10 cellular contexts compared by ENCODE assay signal in the genomic region with DNA sequence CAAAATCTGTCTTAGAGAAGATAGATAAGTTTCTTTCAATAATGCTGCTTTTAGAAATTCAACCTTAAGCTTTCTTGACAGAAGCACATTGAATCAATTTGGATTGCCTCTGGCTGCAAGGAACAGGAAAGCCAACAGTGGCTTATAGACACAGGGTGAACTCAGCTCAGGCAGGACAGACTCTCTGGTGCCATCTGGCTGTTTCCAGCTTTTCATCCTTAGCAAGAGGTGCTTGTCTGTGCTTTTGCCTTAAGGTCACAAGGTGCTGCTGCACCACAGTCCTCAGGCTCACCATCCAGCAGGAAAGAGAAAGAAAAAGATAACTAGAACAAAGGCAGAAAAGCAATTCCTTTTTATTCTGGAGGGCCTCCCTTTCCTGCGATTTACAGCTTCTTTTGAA.
DNase-seq lines count a peak whose midpoint lies in the region; ATAC-seq and TF ChIP-seq lines count a peak whose summit lies in the region.
"Had no signal": no experiment of that assay in that cellular context is flagged by ENCODE, and none has a peak within 500 bp of the region (broad histone marks: within the 10 kb centered on the region; RNA-seq: fewer than 3 reads in every experiment).

No MANE protein-coding gene starts in this region.

- no peak overlapping the region for H4K8ac ChIP-seq in neuronal stem cell (ENCODE audit: low read depth, low read length)

- H3K4me3 ChIP-seq in left lung (no peak overlapping the region), neuronal stem cell (ENCODE audit: low read length in 2 of 2) (no peak overlapping the region)
- H3K4me3 ChIP-seq: BLaER1, skin epidermis had no signal

- H2BK12ac ChIP-seq in neuronal stem cell (ENCODE audit: low read length): no peak overlapping the region

- no peak overlapping the region for H2AFZ ChIP-seq in neuronal stem cell (ENCODE audit: low read length)

- intact Hi-C loops in left lung (cut with DNase I): loop anchor here in 1 of 2 donors (5.0 kb wide), 1 partner anchor 195 kb away; no protein-coding TSS in a partner anchor

- H3K27ac ChIP-seq in left lung (no peak overlapping the region), neuronal stem cell (replicated peaks; ENCODE audit: low read length) (no peak overlapping the region)
- H3K27ac ChIP-seq: BLaER1, skin epidermis had no signal

- no peak overlapping the region for H3K4me2 ChIP-seq in neuronal stem cell (ENCODE audit: insufficient read depth, low read length, poor library complexity, severe bottlenecking)
- H3K4me2 ChIP-seq: BLaER1 had no signal

- no CpG with 5 or more reads among the region's 1 CpG for WGBS in neuronal stem cell (ENCODE audit: extremely low coverage in 2 of 2, insufficient read length in 2 of 2, insufficient replicate concordance in 1 of 2), 2 donors

- H3K14ac ChIP-seq in neuronal stem cell (ENCODE audit: low read length): no peak overlapping the region

- no peak overlapping the region for H3K9ac ChIP-seq in neuronal stem cell (ENCODE audit: low read depth, low read length, poor library complexity)
- H3K9ac ChIP-seq: BLaER1 had no signal

- peak; percentile 73 for ATAC-seq in left lung
- ATAC-seq in GM19023 (IDR thresholded peaks at IDR 0.05; ENCODE audit: unreplicated experiment): no peak
- no peak for ATAC-seq in GM21825 (IDR thresholded peaks at IDR 0.05; ENCODE audit: unreplicated experiment)

- H2BK5ac ChIP-seq in neuronal stem cell (ENCODE audit: low read length): no peak overlapping the region

- DNase-seq in NCI-H2081 (lab: John Stamatoyannopoulos, UW) (peak; percentile 27 to 76), NCI-H2081 treated with DMSO at 0.1 percent for 48 hours (lab: John Stamatoyannopoulos, UW) (no peak), NCI-H146 treated with DMSO at 0.1 percent for 48 hours (lab: John Stamatoyannopoulos, UW; ENCODE audit: unreplicated experiment) (peak; percentile 55), amniotic epithelial cell (ENCODE audit: low read depth) (peak; percentile 45), left lung (no peak), neuronal stem cell (ENCODE audit: low spot score) (no peak)

- H3K18ac ChIP-seq in neuronal stem cell (ENCODE audit: low read length): no peak overlapping the region

- no peak overlapping the region for H2BK15ac ChIP-seq in neuronal stem cell (ENCODE audit: low read length)

- H3K9me3 ChIP-seq in left lung: no peaks in the 10 kb centered on the region
- no peaks in the 10 kb centered on the region for H3K9me3 ChIP-seq in neuronal stem cell (replicated peaks in 1 of 2; ENCODE audit: control insufficient read depth in 2 of 2, insufficient read depth in 1 of 2, low read depth in 1 of 2, low read length in 2 of 2)
- H3K9me3 ChIP-seq: BLaER1 had no signal

- H3K23ac ChIP-seq in neuronal stem cell (ENCODE audit: low read depth, low read length, poor library complexity): no peak overlapping the region

- H3K27me3 ChIP-seq in left lung (no peaks in the 10 kb centered on the region), neuronal stem cell (ENCODE audit: control insufficient read depth in 3 of 3, insufficient read depth in 3 of 3, low read depth in 1 of 3, low read length in 3 of 3) (no peaks in the 10 kb centered on the region)
- H3K27me3 ChIP-seq: BLaER1 had no signal

- no peak overlapping the region for H4K91ac ChIP-seq in neuronal stem cell (ENCODE audit: low read depth, low read length, poor library complexity)

- H2BK120ac ChIP-seq in neuronal stem cell (ENCODE audit: low read depth, low read length): no peak overlapping the region

- H3K4ac ChIP-seq in neuronal stem cell (ENCODE audit: low read length): no peak overlapping the region

- no peaks in the 10 kb centered on the region for H3K36me3 ChIP-seq in left lung
- H3K36me3 ChIP-seq in neuronal stem cell (replicated peaks in 1 of 2; ENCODE audit: control insufficient read depth in 2 of 2, insufficient read depth in 2 of 2, low read length in 2 of 2): no peaks in the 10 kb centered on the region
- H3K36me3 ChIP-seq: BLaER1 had no signal

- no peak overlapping the region for H2AK5ac ChIP-seq in neuronal stem cell (ENCODE audit: low read depth, low read length)

- H3K4me1 ChIP-seq in left lung (no peaks in the 10 kb centered on the region), neuronal stem cell (ENCODE audit: control insufficient read depth in 2 of 2, insufficient read depth in 1 of 2, low read depth in 1 of 2, low read length in 2 of 2) (no peaks in the 10 kb centered on the region)
- H3K4me1 ChIP-seq: BLaER1 had no signal

- TF ChIP-seq CTCF in left lung (IDR thresholded peaks at IDR 0.05): peak; percentile 24 to 45

- no peaks in the 10 kb centered on the region for H3K79me1 ChIP-seq in neuronal stem cell (ENCODE audit: low read depth, low read length)

Comparison
In these comparisons a context has a peak if more than half of its experiments do, and no peak if none do; other contexts are left out.
1. DNase-seq: peak in NCI-H2081 (2 of 2), NCI-H146 treated with DMSO at 0.1 percent for 48 hours (single experiment) and amniotic epithelial cell (single experiment); none in NCI-H2081 treated with DMSO at 0.1 percent for 48 hours (single experiment), left lung (0 of 2) and neuronal stem cell (single experiment).